27 cellular contexts compared by ENCODE assay signal in the genomic region with DNA sequence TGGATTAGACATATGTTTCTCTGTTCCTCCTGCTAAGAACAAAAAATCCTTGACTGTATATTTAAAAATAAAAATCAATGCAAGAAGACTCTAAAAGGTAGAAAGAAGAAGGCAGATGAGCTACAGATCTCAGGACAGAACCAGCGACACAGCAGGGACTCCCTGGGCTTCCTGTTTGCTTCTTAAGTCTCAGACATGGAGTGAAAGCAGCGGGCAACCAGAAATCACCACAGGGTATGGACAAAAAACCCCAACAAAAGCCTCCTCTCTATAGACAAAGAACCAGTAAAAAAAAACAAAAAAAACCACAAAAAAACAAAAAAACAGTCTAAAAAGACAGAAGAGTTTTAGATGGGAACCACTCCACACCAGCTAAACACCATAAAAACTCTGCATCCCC.
"Had no signal": no experiment of that assay in that cellular context is flagged by ENCODE, and none has a peak within 500 bp of the region (broad histone marks: within the 10 kb centered on the region; RNA-seq: fewer than 3 reads in every experiment).

No MANE protein-coding gene starts in this region.

- H3K4me3 ChIP-seq: K562, SJCRH30 had no signal

- DNase-seq: Kasumi-1; MV-4-11; NCI-H1048; NCI-H1105; NCI-H1417; NCI-H1436 treated with DMSO at 0.1 percent for 48 hours; NCI-H1694; NCI-H187 treated with DMSO at 0.1 percent for 48 hours; NCI-H2029 treated with DMSO at 0.1 percent for 48 hours; NCI-H2171 treated with DMSO at 0.1 percent for 48 hours; NCI-H226; NCI-H446; NCI-H510A; NCI-H524 treated with DMSO at 0.1 percent for 48 hours; NCI-H69; NCI-H774; NK-92 treated with Interleukin-12 subunit alpha and Interleukin-12 subunit beta, amount 100 ng/mL, for 24 hours; PC-3; SHP77; SJCRH30 had no signal

- H3K27ac ChIP-seq: HL-60, KMS-11, RWPE1, SJCRH30 had no signal

- ATAC-seq: K562, Panc1, PC-3, SK-N-SH treated with all-trans-retinoic acid at 6 μM for 48 hours had no signal

- H3K9ac ChIP-seq: KMS-11 had no signal

- H3K36me3 ChIP-seq: SJCRH30 had no signal

- FAIRE-seq: HTR-8/SVneo, K562 had no signal

- H3K4me1 ChIP-seq: SJCRH30 had no signal

- H3K9me3 ChIP-seq: SJCRH30 had no signal
